8 cellular contexts compared by ENCODE assay signal in genomic region chr11:78574386-78575381, GRCh38. TPM values are rescaled to one million over a fixed set of nuclear protein-coding genes. Genes with fewer than 3 reads are reported as not detected.
A peak's percentile ranks its signal among the peaks of the same experiment; 100 is the strongest.
DNase-seq lines count a peak whose midpoint lies in the region; ATAC-seq and TF ChIP-seq lines count a peak whose summit lies in the region.

Gene NARS2, minus strand, starts transcription at chr11:78574864. Its CDS starts 376 bp downstream, at chr11:78574488.

- peaks cover 16% of the 10 kb centered on the region for H3K4me1 ChIP-seq in CD8-positive, alpha-beta T cell (ENCODE audit: insufficient read depth, low read length)
- peaks cover 5 to 6% of the 10 kb centered on the region in 2 donors for H3K4me1 ChIP-seq in lung (ENCODE audit: control insufficient read depth in 2 of 2, insufficient read depth in 2 of 2, low read length in 2 of 2)

- CTCF ChIA-PET in CD8-positive, alpha-beta T cell (lab: Charles Lee), result interaction anchor here (0.5 to 4.8 kb wide), 4 partner anchors 10 to 1093 kb away, joined by 3 to 40 read pairs (median 6); no protein-coding TSS in a partner anchor

- no peaks in the 10 kb centered on the region for H3K9me3 ChIP-seq in CD8-positive, alpha-beta T cell (ENCODE audit: low read length)
- H3K9me3 ChIP-seq in lung (ENCODE audit: control insufficient read depth in 2 of 2, insufficient read depth in 1 of 2, low read length in 1 of 2), result no peaks in the 10 kb centered on the region

- H3K27ac ChIP-seq in CD8-positive, alpha-beta T cell (ENCODE audit: low read depth, low read length), result peak within 1 kb of the TSS; percentile 77
- peak within 1 kb of the TSS; percentile 80 to 92 for H3K27ac ChIP-seq in lung (ENCODE audit: low read depth in 1 of 2, low read length in 1 of 2)

- 1% methylated on average over 50 to 60 of the region's 60 CpGs for WGBS in lung, 2 donors

- intact Hi-C loops in CD8-positive, alpha-beta T cell (cut with DNase I, micrococcal nuclease), result loop anchor here (1.0 to 10.0 kb wide), 9 partner anchors 10 to 1100 kb away; partner anchors contain the start of genes INTS4 (in 2 of the 2), KCTD21 (in 2 of the 2), USP35 (in 2 of the 2) and AAMDC (in 1 of the 2)

- no peaks in the 10 kb centered on the region for H3K27me3 ChIP-seq in CD8-positive, alpha-beta T cell (ENCODE audit: insufficient read depth, low read length)
- no peaks in the 10 kb centered on the region for H3K27me3 ChIP-seq in lung (ENCODE audit: control insufficient read depth, insufficient read depth)

- H3K36me3 Mint-ChIP-seq in CD8-positive, alpha-beta T cell, result peaks cover 32% of the 10 kb centered on the region

- H3K9me3 Mint-ChIP-seq in CD8-positive, alpha-beta T cell, result no peaks in the 10 kb centered on the region

- ATAC-seq in CD8-positive, alpha-beta T cell, result peak; percentile 98
- ATAC-seq in GM19467 (IDR thresholded peaks at IDR 0.05; ENCODE audit: unreplicated experiment), result peak; percentile 88
- ATAC-seq in lung (ENCODE audit: insufficient read depth, low FRiP score), result peak; percentile 99

- peak; percentile 94 to 99 (median 98) for DNase-seq in CD8-positive, alpha-beta T cell
- DNase-seq in HS-27A (ENCODE audit: low read depth), result peak; percentile 96
- DNase-seq in NK-92 (lab: John Stamatoyannopoulos, UW; ENCODE audit: unreplicated experiment), result peak; percentile 80
- peak; percentile 94 to 97 for DNase-seq in activated CD8-positive, alpha-beta memory T cell treated with anti-CD3 and anti-CD28 coated beads for 1 hour (ENCODE audit: extremely low read depth in 1 of 2, low read depth in 1 of 2)
- peak; percentile 97 for DNase-seq in effector CD8-positive, alpha-beta T cell (lab: John Stamatoyannopoulos, UW)
- peak; percentile 99 for DNase-seq in lung (ENCODE audit: low spot score)
- peak; percentile 94 to 98 (median 97) for DNase-seq in stimulated activated CD4-positive, alpha-beta T cell treated with anti-CD3 and anti-CD28 coated beads, TNF-alpha, amount 100 ng/mL, for 4 hours (ENCODE audit: low read depth in 3 of 3)

- H3K27me3 Mint-ChIP-seq in CD8-positive, alpha-beta T cell (ENCODE audit: low read depth), result peaks cover 4% of the 10 kb centered on the region

- peaks cover 39% of the 10 kb centered on the region for H3K4me1 Mint-ChIP-seq in CD8-positive, alpha-beta T cell (ENCODE audit: low read depth)

- peak within 1 kb of the TSS; percentile 94 for H3K4me3 Mint-ChIP-seq in CD8-positive, alpha-beta T cell

- TF ChIP-seq CTCF in CD8-positive, alpha-beta T cell (IDR thresholded peaks at IDR 0.05), result no peak
- no peak for TF ChIP-seq CTCF in lung (IDR thresholded peaks at IDR 0.05; ENCODE audit: control extremely low read depth, extremely low read depth)

- POLR2A ChIA-PET in CD8-positive, alpha-beta T cell (lab: Charles Lee), result interaction anchor here (0.6 to 3.4 kb wide), 8 partner anchors 10 to 793 kb away, joined by 3 to 18 read pairs (median 6); partner anchors contain the start of genes ALG8 and INTS4

- H3K4me3 ChIP-seq in CD8-positive, alpha-beta T cell (ENCODE audit: low read depth, low read length), result peak within 1 kb of the TSS; percentile 73
- peak within 1 kb of the TSS; percentile 97 for H3K4me3 ChIP-seq in lung

- no peaks in the 10 kb centered on the region for H3K36me3 ChIP-seq in CD8-positive, alpha-beta T cell (ENCODE audit: insufficient read depth, low read length)
- peaks cover 5 to 7% of the 10 kb centered on the region in 2 donors for H3K36me3 ChIP-seq in lung (ENCODE audit: control insufficient read depth in 2 of 2, insufficient read depth in 2 of 2, low read length in 2 of 2)

- H3K27ac Mint-ChIP-seq in CD8-positive, alpha-beta T cell, result peak within 1 kb of the TSS; percentile 99

RNA-seq across cellular contexts. Expression of gene NARS2, which starts in this region (rescaled TPM):
- 1 to 10 TPM; 6.3 to 8.3 TPM for total RNA-seq in CD8-positive, alpha-beta T cell
- total RNA-seq in lung, result 10 to 100 TPM; 13.0 to 33.8 TPM
- 10 to 100 TPM; 12.0 to 26.7 TPM for polyA plus RNA-seq in lung

Comparison
In these comparisons a context has a peak if more than half of its experiments do, and no peak if none do; other contexts are left out.
1. Peak in every context shown above with its lines: DNase-seq, ATAC-seq, H3K4me3 ChIP-seq and H3K27ac ChIP-seq.